Comparison of ENCODE assay signal across 9 cellular contexts in genomic region chr9:111992523-111992922, GRCh38.
DNase-seq lines count a peak whose midpoint lies in the region; ATAC-seq and TF ChIP-seq lines count a peak whose summit lies in the region.
"Had no signal": no experiment of that assay in that cellular context is flagged by ENCODE, and none has a peak within 500 bp of the region (broad histone marks: within the 10 kb centered on the region; RNA-seq: fewer than 3 reads in every experiment).

No MANE protein-coding gene starts in this region.

- no peaks in the 10 kb centered on the region for H3K27me3 ChIP-seq in RWPE2 (ENCODE audit: insufficient read depth, poor library complexity, severe bottlenecking)

- H3K4me3 ChIP-seq in RWPE2 (ENCODE audit: severe bottlenecking): no peak overlapping the region

- DNase-seq in DMS53 (lab: John Stamatoyannopoulos, UW): peak; percentile 4
- DNase-seq in DMS53 treated with DMSO at 0.1 percent for 48 hours (lab: John Stamatoyannopoulos, UW; ENCODE audit: unreplicated experiment): no peak
- DNase-seq in RWPE2 (ENCODE audit: low spot score): no peak
- DNase-seq in lung microvascular endothelial cell (ENCODE audit: low read depth in 2 of 2): peak; percentile 55 to 65
- no peak for DNase-seq in NCI-H2107 treated with DMSO at 0.1 percent for 48 hours (lab: John Stamatoyannopoulos, UW; ENCODE audit: unreplicated experiment)
- no peak for DNase-seq in NCI-H2029 treated with DMSO at 0.1 percent for 48 hours (lab: John Stamatoyannopoulos, UW)
- DNase-seq in germinal center (ENCODE audit: low spot score): no peak

- H3K9me3 ChIP-seq in RWPE2 (ENCODE audit: severe bottlenecking): peaks cover 7% of the 10 kb centered on the region

- H3K27ac ChIP-seq in RWPE2 (ENCODE audit: poor library complexity, severe bottlenecking): peak overlapping the region; percentile 35
- H3K27ac ChIP-seq: 22Rv1 had no signal

- H3K4me1 ChIP-seq in RWPE2 (ENCODE audit: insufficient read depth, poor library complexity, severe bottlenecking): peaks cover 8% of the 10 kb centered on the region

- peak; percentile 73 for ATAC-seq in HG02852 (IDR thresholded peaks at IDR 0.05; ENCODE audit: unreplicated experiment)
- ATAC-seq in RWPE2 (ENCODE audit: low read depth): peak; percentile 100

- no peak for TF ChIP-seq CTCF in RWPE2 (IDR thresholded peaks at IDR 0.05; ENCODE audit: poor library complexity, severe bottlenecking)

- no peaks in the 10 kb centered on the region for H3K36me3 ChIP-seq in RWPE2 (ENCODE audit: low read depth)

Comparison
In these comparisons a context has a peak if more than half of its experiments do, and no peak if none do; other contexts are left out.
1. DNase-seq: peak in DMS53 (single experiment) and lung microvascular endothelial cell (2 of 2); none in DMS53 treated with DMSO at 0.1 percent for 48 hours (single experiment), RWPE2 (single experiment), NCI-H2107 treated with DMSO at 0.1 percent for 48 hours (single experiment), NCI-H2029 treated with DMSO at 0.1 percent for 48 hours (single experiment) and germinal center (single experiment).